In the genomic region with DNA sequence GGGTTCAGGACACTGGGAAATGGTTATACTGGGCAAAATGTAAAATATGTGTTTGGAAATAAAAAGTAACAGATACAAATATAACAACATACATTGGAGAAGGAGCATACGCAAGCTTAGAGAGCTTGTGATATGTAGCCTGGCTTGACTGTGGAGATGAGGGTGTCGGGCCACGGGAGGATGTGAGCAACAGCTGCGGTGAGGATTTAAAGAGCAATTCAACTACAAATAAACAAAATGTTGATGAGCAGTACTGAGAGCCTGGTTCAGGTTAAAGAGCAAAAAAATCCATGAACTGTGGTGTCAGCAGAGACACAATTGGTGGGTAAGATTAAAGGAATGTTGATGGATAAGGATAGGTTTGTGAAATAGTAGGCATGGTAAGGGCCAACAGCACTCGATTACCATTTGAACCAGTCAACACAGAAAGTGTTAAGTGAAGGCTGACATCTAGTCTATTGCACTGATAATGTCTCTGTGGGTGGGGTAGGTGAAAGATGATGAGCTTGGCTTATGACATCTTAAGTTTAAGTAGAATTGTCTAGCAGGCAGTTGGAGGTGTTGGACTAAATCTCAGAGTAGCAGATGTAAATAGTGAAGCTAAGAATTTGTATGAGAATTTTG, we compare ENCODE assay signal across 24 cellular contexts.
DNase-seq lines count a peak whose midpoint lies in the region; ATAC-seq and TF ChIP-seq lines count a peak whose summit lies in the region.
"Had no signal": no experiment of that assay in that cellular context is flagged by ENCODE, and none has a peak within 500 bp of the region (broad histone marks: within the 10 kb centered on the region; RNA-seq: fewer than 3 reads in every experiment).

No MANE protein-coding gene starts in this region.

- H3K4me3 ChIP-seq in cardiac muscle cell (no peak overlapping the region), left ventricle myocardium inferior (no peak overlapping the region), SJSA1 (no peak overlapping the region), epithelial cell of esophagus (ENCODE audit: low read length) (no peak overlapping the region)
- H3K4me3 ChIP-seq: adrenal gland, coronary artery, left lung, skin epidermis, thoracic aorta, uterus had no signal

- TF ChIP-seq CTCF in cardiac muscle cell (IDR thresholded peaks at IDR 0.05; ENCODE audit: low read depth, low read length) = no peak
- TF ChIP-seq CTCF in left ventricle myocardium inferior (IDR thresholded peaks at IDR 0.05; ENCODE audit: borderline replicate concordance) = no peak
- no peak for TF ChIP-seq CTCF in epithelial cell of esophagus (IDR thresholded peaks at IDR 0.05; ENCODE audit: insufficient read depth, low read depth, low read length, missing control alignments)

- no peaks in the 10 kb centered on the region for H3K9me3 ChIP-seq in cardiac muscle cell (ENCODE audit: low read depth)
- no peaks in the 10 kb centered on the region for H3K9me3 ChIP-seq in left ventricle myocardium inferior (replicated peaks)
- no peaks in the 10 kb centered on the region for H3K9me3 ChIP-seq in SJSA1 (replicated peaks)
- H3K9me3 ChIP-seq: adrenal gland, left lung, thoracic aorta, uterus had no signal

- ATAC-seq in HG03135 (IDR thresholded peaks at IDR 0.05; ENCODE audit: unreplicated experiment) = no peak
- ATAC-seq: left lung; Panc1; stimulated activated naive CD8-positive, alpha-beta T cell treated with anti-CD3 and anti-CD28 coated beads, Interleukin-15, Interleukin-2, amounts not matched to agents 100 U/mL and 50 U/mL, for 24 hours had no signal

- DNase-seq in cardiac muscle cell (ENCODE audit: low read depth in 1 of 2, low spot score in 1 of 2) (peak in 1 of 2 donors; percentile 26), left ventricle myocardium inferior (no peak), SJSA1 (ENCODE audit: low read depth in 1 of 2, low spot score in 2 of 2) (peak; percentile 64 to 65), epithelial cell of esophagus (ENCODE audit: low read depth) (peak; percentile 14), G401 (ENCODE audit: low spot score) (no peak), NCI-H2081 treated with DMSO at 0.1 percent for 48 hours (lab: John Stamatoyannopoulos, UW) (no peak), NCI-H146 treated with DMSO at 0.1 percent for 48 hours (lab: John Stamatoyannopoulos, UW; ENCODE audit: unreplicated experiment) (no peak)
- DNase-seq: activated CD4-positive, alpha-beta T cell treated with anti-CD3 and anti-CD28 coated beads, Interleukin-2, amount 50 U/mL, for 4 hours; activated CD4-positive, CD25-positive, alpha-beta regulatory T cell; activated naive CD4-positive, alpha-beta T cell treated with anti-CD3 and anti-CD28 coated beads for 36 hours; adrenal gland; CD4-positive, alpha-beta memory T cell; GOT3; hypothalamus; left lung; NCI-H1417 treated with DMSO at 0.1 percent for 48 hours; stimulated activated naive CD8-positive, alpha-beta T cell treated with anti-CD3 and anti-CD28 coated beads, Interleukin-15, Interleukin-2, amounts not matched to agents 100 U/mL and 50 U/mL, for 24 hours; T-helper 1 cell; uterus had no signal

- H3K4me1 ChIP-seq in cardiac muscle cell (ENCODE audit: low read depth) = peaks cover 42% of the 10 kb centered on the region
- H3K4me1 ChIP-seq in left ventricle myocardium inferior = peaks cover 6% of the 10 kb centered on the region
- H3K4me1 ChIP-seq in SJSA1 (replicated peaks) = peaks cover 40% of the 10 kb centered on the region
- H3K4me1 ChIP-seq: left lung, uterus had no signal

- H3K27ac ChIP-seq in cardiac muscle cell (peak overlapping the region; percentile 30), left ventricle myocardium inferior (replicated peaks) (no peak overlapping the region), SJSA1 (no peak overlapping the region)
- H3K27ac ChIP-seq: adrenal gland, coronary artery, left lung, skin epidermis, thoracic aorta, uterus had no signal

- intact Hi-C loops in left ventricle myocardium inferior (cut with micrococcal nuclease) = no loop called here

- H3K36me3 ChIP-seq in cardiac muscle cell (no peaks in the 10 kb centered on the region), left ventricle myocardium inferior (no peaks in the 10 kb centered on the region), SJSA1 (no peaks in the 10 kb centered on the region)
- H3K36me3 ChIP-seq: adrenal gland, left lung, thoracic aorta, uterus had no signal

- H3K27me3 ChIP-seq in cardiac muscle cell (no peaks in the 10 kb centered on the region), left ventricle myocardium inferior (ENCODE audit: low read depth) (no peaks in the 10 kb centered on the region), SJSA1 (replicated peaks) (no peaks in the 10 kb centered on the region)
- H3K27me3 ChIP-seq: adrenal gland, left lung, uterus had no signal

- in situ Hi-C loops in G401 (cut with HindIII; ENCODE audit: low sequenced_read_pairs) = no loop called here

Comparison
In these comparisons a context has a peak if more than half of its experiments do, and no peak if none do; other contexts are left out.
1. DNase-seq: peak in SJSA1 (2 of 2) and epithelial cell of esophagus (single experiment); none in left ventricle myocardium inferior (single experiment), G401 (single experiment), NCI-H2081 treated with DMSO at 0.1 percent for 48 hours (single experiment) and NCI-H146 treated with DMSO at 0.1 percent for 48 hours (single experiment).